Comparison of ENCODE assay signal across 1 cellular context in the genomic region with DNA sequence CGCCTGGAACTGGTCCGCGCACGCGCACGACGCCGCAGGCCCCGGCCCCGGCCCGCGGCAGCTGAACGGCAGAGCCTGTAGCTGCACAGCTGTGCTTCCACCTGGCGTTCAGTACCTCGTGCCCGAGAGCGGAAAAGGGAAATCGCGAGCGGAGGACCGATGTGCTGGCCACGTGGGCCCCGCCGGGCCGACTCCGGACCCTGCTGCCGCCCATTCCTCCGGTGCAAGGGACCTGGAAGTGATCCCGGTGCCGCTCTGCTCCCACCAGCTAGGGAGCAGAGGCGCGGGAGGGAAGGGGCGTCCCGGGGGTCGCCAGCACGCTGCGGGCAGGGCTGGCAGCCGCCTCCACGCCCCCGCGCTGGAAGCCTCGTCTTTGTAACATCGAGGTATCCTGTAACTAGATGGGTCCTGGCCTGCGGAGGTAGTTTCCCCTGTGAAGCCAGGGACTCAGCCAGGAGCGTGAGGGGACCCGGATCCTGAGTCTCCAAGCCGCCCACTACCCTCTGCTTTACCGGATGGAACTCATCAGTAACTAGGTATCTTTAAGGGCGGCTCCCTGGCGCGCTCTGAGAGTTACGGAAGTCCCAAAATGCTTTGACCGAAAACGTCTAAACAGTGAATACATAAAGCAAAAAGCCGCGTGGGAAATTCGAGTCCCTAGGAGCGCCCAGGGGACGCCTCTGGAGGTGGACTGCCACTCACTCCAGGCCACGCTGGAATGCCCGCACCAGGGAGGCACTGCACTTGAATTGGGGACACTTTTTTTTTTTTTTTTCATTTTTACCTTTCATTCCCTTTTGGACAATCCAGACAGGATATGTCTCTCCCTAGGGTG.
TF ChIP-seq lines count a peak whose summit lies in the region.

No MANE protein-coding gene starts in this region.

TF ChIP-seq in HEK293, 187 proteins besides CTCF, POLR2A, EP300 and RAD21 (continued from another document and continues in another):
- TF ChIP-seq, protein P1, sequence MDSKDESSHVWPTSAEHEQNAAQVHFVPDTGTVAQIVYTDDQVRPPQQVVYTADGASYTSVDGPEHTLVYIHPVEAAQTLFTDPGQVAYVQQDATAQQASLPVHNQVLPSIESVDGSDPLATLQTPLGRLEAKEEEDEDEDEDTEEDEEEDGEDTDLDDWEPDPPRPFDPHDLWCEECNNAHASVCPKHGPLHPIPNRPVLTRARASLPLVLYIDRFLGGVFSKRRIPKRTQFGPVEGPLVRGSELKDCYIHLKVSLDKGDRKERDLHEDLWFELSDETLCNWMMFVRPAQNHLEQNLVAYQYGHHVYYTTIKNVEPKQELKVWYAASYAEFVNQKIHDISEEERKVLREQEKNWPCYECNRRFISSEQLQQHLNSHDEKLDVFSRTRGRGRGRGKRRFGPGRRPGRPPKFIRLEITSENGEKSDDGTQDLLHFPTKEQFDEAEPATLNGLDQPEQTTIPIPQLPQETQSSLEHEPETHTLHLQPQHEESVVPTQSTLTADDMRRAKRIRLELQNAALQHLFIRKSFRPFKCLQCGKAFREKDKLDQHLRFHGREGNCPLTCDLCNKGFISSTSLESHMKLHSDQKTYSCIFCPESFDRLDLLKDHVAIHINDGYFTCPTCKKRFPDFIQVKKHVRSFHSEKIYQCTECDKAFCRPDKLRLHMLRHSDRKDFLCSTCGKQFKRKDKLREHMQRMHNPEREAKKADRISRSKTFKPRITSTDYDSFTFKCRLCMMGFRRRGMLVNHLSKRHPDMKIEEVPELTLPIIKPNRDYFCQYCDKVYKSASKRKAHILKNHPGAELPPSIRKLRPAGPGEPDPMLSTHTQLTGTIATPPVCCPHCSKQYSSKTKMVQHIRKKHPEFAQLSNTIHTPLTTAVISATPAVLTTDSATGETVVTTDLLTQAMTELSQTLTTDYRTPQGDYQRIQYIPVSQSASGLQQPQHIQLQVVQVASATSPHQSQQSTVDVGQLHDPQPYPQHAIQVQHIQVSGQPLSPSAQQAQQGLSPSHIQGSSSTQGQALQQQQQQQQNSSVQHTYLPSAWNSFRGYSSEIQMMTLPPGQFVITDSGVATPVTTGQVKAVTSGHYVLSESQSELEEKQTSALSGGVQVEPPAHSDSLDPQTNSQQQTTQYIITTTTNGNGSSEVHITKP (tag by site-specific recombination; IDR thresholded peaks at IDR 0.05), result no peak
- TF ChIP-seq IKZF3 (tag by site-specific recombination; IDR thresholded peaks at IDR 0.05), result no peak
- no peak; the same call in 1 of the 2 replicates for TF ChIP-seq ZSCAN30 (tag by site-specific recombination; IDR thresholded peaks at IDR 0.05)
- TF ChIP-seq ZNF558 (tag by site-specific recombination; IDR thresholded peaks at IDR 0.05), result no peak
- peak; percentile 28 for TF ChIP-seq ZIC2 (tag by site-specific recombination; IDR thresholded peaks at IDR 0.05)
- TF ChIP-seq ZNF266 (tag by site-specific recombination; IDR thresholded peaks at IDR 0.05; ENCODE audit: low read depth), result no peak
- TF ChIP-seq MYNN (tag by site-specific recombination; IDR thresholded peaks at IDR 0.05; ENCODE audit: borderline replicate concordance), result no peak
- TF ChIP-seq, protein P2, sequence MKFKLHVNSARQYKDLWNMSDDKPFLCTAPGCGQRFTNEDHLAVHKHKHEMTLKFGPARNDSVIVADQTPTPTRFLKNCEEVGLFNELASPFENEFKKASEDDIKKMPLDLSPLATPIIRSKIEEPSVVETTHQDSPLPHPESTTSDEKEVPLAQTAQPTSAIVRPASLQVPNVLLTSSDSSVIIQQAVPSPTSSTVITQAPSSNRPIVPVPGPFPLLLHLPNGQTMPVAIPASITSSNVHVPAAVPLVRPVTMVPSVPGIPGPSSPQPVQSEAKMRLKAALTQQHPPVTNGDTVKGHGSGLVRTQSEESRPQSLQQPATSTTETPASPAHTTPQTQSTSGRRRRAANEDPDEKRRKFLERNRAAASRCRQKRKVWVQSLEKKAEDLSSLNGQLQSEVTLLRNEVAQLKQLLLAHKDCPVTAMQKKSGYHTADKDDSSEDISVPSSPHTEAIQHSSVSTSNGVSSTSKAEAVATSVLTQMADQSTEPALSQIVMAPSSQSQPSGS (tag by site-specific recombination; IDR thresholded peaks at IDR 0.05; ENCODE audit: low read depth), result no peak
- TF ChIP-seq ZNF280D (tag by site-specific recombination; IDR thresholded peaks at IDR 0.05), result no peak
- no peak; the same call in 1 of the 2 replicates for TF ChIP-seq ZBTB10 (tag by site-specific recombination; IDR thresholded peaks at IDR 0.05)
- TF ChIP-seq ZNF302 (tag by site-specific recombination; IDR thresholded peaks at IDR 0.05; ENCODE audit: low read depth), result no peak
- no peak for TF ChIP-seq ZNF211 (tag by site-specific recombination; IDR thresholded peaks at IDR 0.05; ENCODE audit: low read depth)
- no peak for TF ChIP-seq ZNF133 (tag by site-specific recombination; IDR thresholded peaks at IDR 0.05)
- no peak for TF ChIP-seq PRDM1 (tag by site-specific recombination; IDR thresholded peaks at IDR 0.05)
- TF ChIP-seq YY1 (tag by site-specific recombination; IDR thresholded peaks at IDR 0.05), result no peak
- TF ChIP-seq ZNF580 (tag by site-specific recombination; IDR thresholded peaks at IDR 0.05), result no peak
- no peak for TF ChIP-seq GLI2 (tag by site-specific recombination; IDR thresholded peaks at IDR 0.05; ENCODE audit: borderline replicate concordance, low read depth)
- TF ChIP-seq ZBTB26 (tag by site-specific recombination; optimal IDR thresholded peaks at IDR 0.05), result peak; percentile 79
- no peak for TF ChIP-seq ZNF747 (tag by site-specific recombination; IDR thresholded peaks at IDR 0.05)
- TF ChIP-seq ZNF2 (tag by site-specific recombination; IDR thresholded peaks at IDR 0.05), result peak; percentile 67; the same call in 1 of the 2 replicates
- no peak for TF ChIP-seq MZF1 (tag by site-specific recombination; IDR thresholded peaks at IDR 0.05; ENCODE audit: borderline replicate concordance)
- TF ChIP-seq ZNF521 (tag by site-specific recombination; IDR thresholded peaks at IDR 0.05), result no peak
- TF ChIP-seq ZNF639 (tag by site-specific recombination; IDR thresholded peaks at IDR 0.05), result no peak
- TF ChIP-seq ZNF777 (tag by site-specific recombination; IDR thresholded peaks at IDR 0.05; ENCODE audit: borderline replicate concordance), result peak; percentile 70; the same call in 1 of the 2 replicates
- no peak for TF ChIP-seq ZNF529 (tag by site-specific recombination; IDR thresholded peaks at IDR 0.05; ENCODE audit: insufficient replicate concordance)
- TF ChIP-seq ZNF555 (tag by site-specific recombination; conservative IDR thresholded peaks at IDR 0.05), result no peak
- TF ChIP-seq HOXA7 (CRISPR knock-in tag; IDR thresholded peaks at IDR 0.05; ENCODE audit: borderline replicate concordance), result no peak
- no peak for TF ChIP-seq ZNF132 (tag by site-specific recombination; IDR thresholded peaks at IDR 0.05; ENCODE audit: borderline replicate concordance)
- 0 out of 2 replicates have a peak, but pooled peaks have one; percentile 26 for TF ChIP-seq ZSCAN5A (tag by site-specific recombination; IDR thresholded peaks at IDR 0.05)
- TF ChIP-seq ZNF510 (tag by site-specific recombination; IDR thresholded peaks at IDR 0.05; ENCODE audit: insufficient replicate concordance), result no peak
- TF ChIP-seq ZFP69B (tag by site-specific recombination; IDR thresholded peaks at IDR 0.05), result peak; percentile 79
- TF ChIP-seq, protein P3, sequence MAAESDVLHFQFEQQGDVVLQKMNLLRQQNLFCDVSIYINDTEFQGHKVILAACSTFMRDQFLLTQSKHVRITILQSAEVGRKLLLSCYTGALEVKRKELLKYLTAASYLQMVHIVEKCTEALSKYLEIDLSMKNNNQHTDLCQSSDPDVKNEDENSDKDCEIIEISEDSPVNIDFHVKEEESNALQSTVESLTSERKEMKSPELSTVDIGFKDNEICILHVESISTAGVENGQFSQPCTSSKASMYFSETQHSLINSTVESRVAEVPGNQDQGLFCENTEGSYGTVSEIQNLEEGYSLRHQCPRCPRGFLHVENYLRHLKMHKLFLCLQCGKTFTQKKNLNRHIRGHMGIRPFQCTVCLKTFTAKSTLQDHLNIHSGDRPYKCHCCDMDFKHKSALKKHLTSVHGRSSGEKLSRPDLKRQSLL (tag by site-specific recombination; IDR thresholded peaks at IDR 0.05), result no peak
- TF ChIP-seq ZNF335 (tag by site-specific recombination; conservative IDR thresholded peaks at IDR 0.05), result peak; percentile 67
- TF ChIP-seq ZNF585B (tag by site-specific recombination; IDR thresholded peaks at IDR 0.05), result no peak
- TF ChIP-seq SP3 (tag by site-specific recombination; IDR thresholded peaks at IDR 0.05), result 0 out of 2 replicates have a peak, but pooled peaks have one; percentile 32
- no peak for TF ChIP-seq ZNF596 (tag by site-specific recombination; IDR thresholded peaks at IDR 0.05)
- no peak for TF ChIP-seq ZNF660 (tag by site-specific recombination; IDR thresholded peaks at IDR 0.05)
- peak; percentile 76 for TF ChIP-seq ZFHX2 (tag by site-specific recombination; conservative IDR thresholded peaks at IDR 0.05)
